Comparison of ENCODE assay signal across 8 cellular contexts in genomic region chr1:112673589-112674439, GRCh38. TPM values are rescaled to one million over a fixed set of nuclear protein-coding genes. Genes with fewer than 3 reads are reported as not detected.
DNase-seq lines count a peak whose midpoint lies in the region; ATAC-seq and TF ChIP-seq lines count a peak whose summit lies in the region.

No MANE protein-coding gene starts in this region.

- peaks cover 58% of the 10 kb centered on the region for H3K4me1 Mint-ChIP-seq in activated CD8-positive, alpha-beta T cell treated with anti-CD3 and anti-CD28 coated beads for 36 hours (ENCODE audit: low read depth)

- POLR2A ChIA-PET in activated CD8-positive, alpha-beta T cell treated with anti-CD3 and anti-CD28 coated beads for 36 hours (lab: Charles Lee) = interaction anchor here (0.6 to 5.0 kb wide), 14 partner anchors 11 to 282 kb away, joined by 3 to 59 read pairs (median 6); partner anchors contain the start of genes CAPZA1, PPM1J, SLC16A1 and ST7L

- in situ Hi-C loops in ACHN (cut with HindIII; ENCODE audit: low pct_ligation_motif_present, low pct_unique_long_range_greater_than_20kb, low sequenced_read_pairs) = no loop called here

- peak overlapping the region; percentile 76 for H3K4me3 ChIP-seq in GM08714 (ENCODE audit: low read length)

- peak; percentile 15 for ATAC-seq in activated CD8-positive, alpha-beta T cell treated with anti-CD3 and anti-CD28 coated beads for 36 hours
- no peak for ATAC-seq in HG03045 (IDR thresholded peaks at IDR 0.05; ENCODE audit: unreplicated experiment)
- no peak for ATAC-seq in HG02610 (IDR thresholded peaks at IDR 0.05; ENCODE audit: unreplicated experiment)

- peak overlapping the region; percentile 97 for H3K27ac Mint-ChIP-seq in activated CD8-positive, alpha-beta T cell treated with anti-CD3 and anti-CD28 coated beads for 36 hours

- H3K9me3 Mint-ChIP-seq in activated CD8-positive, alpha-beta T cell treated with anti-CD3 and anti-CD28 coated beads for 36 hours = no peaks in the 10 kb centered on the region

- intact Hi-C loops in activated CD8-positive, alpha-beta T cell treated with anti-CD3 and anti-CD28 coated beads for 36 hours (cut with micrococcal nuclease) = loop anchor here (5.0 kb wide), 2 partner anchors 33 to 52 kb away; partner anchors contain the start of gene RHOC

- CTCF ChIA-PET in activated CD8-positive, alpha-beta T cell treated with anti-CD3 and anti-CD28 coated beads for 36 hours (lab: Charles Lee) = interaction anchor here (0.7 to 4.3 kb wide), 17 partner anchors 9 to 283 kb away, joined by 3 to 19 read pairs (median 4); partner anchors contain the start of gene PPM1J

- H3K36me3 Mint-ChIP-seq in activated CD8-positive, alpha-beta T cell treated with anti-CD3 and anti-CD28 coated beads for 36 hours (ENCODE audit: low read depth) = peaks cover 51% of the 10 kb centered on the region

- peak; percentile 58 for DNase-seq in ACHN
- peak; percentile 17 for DNase-seq in activated CD8-positive, alpha-beta T cell treated with anti-CD3 and anti-CD28 coated beads for 36 hours
- DNase-seq in foreskin melanocyte = peak; percentile 49
- peak; percentile 14 for DNase-seq in non-pigmented ciliary epithelial cell (ENCODE audit: low read depth)

- TF ChIP-seq CTCF in activated CD8-positive, alpha-beta T cell treated with anti-CD3 and anti-CD28 coated beads for 36 hours (IDR thresholded peaks at IDR 0.05) = peak; percentile 53

- H3K27ac ChIP-seq in KOPT-K1 (ENCODE audit: low read depth, low read length, poor library complexity, severe bottlenecking) = peak overlapping the region; percentile 94

- H3K36me3 ChIP-seq in KOPT-K1 (ENCODE audit: insufficient read depth, low read length) = peaks cover 58% of the 10 kb centered on the region

- peak overlapping the region; percentile 95 for H3K4me3 Mint-ChIP-seq in activated CD8-positive, alpha-beta T cell treated with anti-CD3 and anti-CD28 coated beads for 36 hours

- no peaks in the 10 kb centered on the region for H3K27me3 Mint-ChIP-seq in activated CD8-positive, alpha-beta T cell treated with anti-CD3 and anti-CD28 coated beads for 36 hours

- H3K9me3 ChIP-seq in KOPT-K1 (ENCODE audit: insufficient read depth, low read length, poor library complexity, severe bottlenecking) = no peaks in the 10 kb centered on the region

RNA-seq across cellular contexts. Expression of gene MOV10, which starts 0.6 kb away (rescaled TPM):
- total RNA-seq in activated CD8-positive, alpha-beta T cell treated with anti-CD3 and anti-CD28 coated beads for 36 hours = 10 to 100 TPM; 77.2 to 78.5 TPM

RNA-seq across cellular contexts. Expression of gene RHOC, which starts 33.1 kb away (rescaled TPM):
- 10 to 100 TPM; 34.2 to 34.7 TPM for total RNA-seq in activated CD8-positive, alpha-beta T cell treated with anti-CD3 and anti-CD28 coated beads for 36 hours

RNA-seq across cellular contexts. Expression of gene PPM1J, which starts 41.3 kb away (rescaled TPM):
- total RNA-seq in activated CD8-positive, alpha-beta T cell treated with anti-CD3 and anti-CD28 coated beads for 36 hours = 1 to 10 TPM; 1.7 to 2.8 TPM

RNA-seq across cellular contexts. Expression of gene CAPZA1, which starts 54.2 kb away (rescaled TPM):
- 100 to 1,000 TPM; 220 to 230 TPM for total RNA-seq in activated CD8-positive, alpha-beta T cell treated with anti-CD3 and anti-CD28 coated beads for 36 hours

RNA-seq across cellular contexts. Expression of gene ST7L, which starts 54.9 kb away (rescaled TPM):
- 10 to 100 TPM; 11.9 to 12.2 TPM for total RNA-seq in activated CD8-positive, alpha-beta T cell treated with anti-CD3 and anti-CD28 coated beads for 36 hours
